In the genomic region with DNA sequence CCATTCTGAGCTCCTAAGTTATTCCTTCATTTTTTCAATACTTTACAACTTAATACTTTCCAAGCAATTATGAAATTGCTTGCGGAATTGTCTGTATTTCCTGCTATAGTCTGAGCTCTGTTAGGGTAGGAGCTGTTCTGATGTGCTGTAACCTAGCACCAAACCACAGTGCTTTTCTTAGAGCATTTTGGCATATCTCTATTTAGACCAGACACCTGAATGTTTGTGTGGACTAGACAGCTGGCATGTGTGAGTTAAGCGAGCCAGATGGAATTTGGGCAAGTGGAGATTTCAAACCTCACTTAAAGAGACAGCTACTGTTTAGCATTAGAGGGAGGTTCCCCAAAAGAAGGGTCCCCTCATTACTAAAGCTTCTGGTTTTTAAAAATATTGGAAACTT, we compare ENCODE assay signal across 28 cellular contexts.
DNase-seq lines count a peak whose midpoint lies in the region; ATAC-seq and TF ChIP-seq lines count a peak whose summit lies in the region.
"Had no signal": no experiment of that assay in that cellular context is flagged by ENCODE, and none has a peak within 500 bp of the region (broad histone marks: within the 10 kb centered on the region; RNA-seq: fewer than 3 reads in every experiment).

No MANE protein-coding gene starts in this region.

- H3K27me3 ChIP-seq in right cardiac atrium (ENCODE audit: control insufficient read depth, insufficient read depth) = no peaks in the 10 kb centered on the region
- H3K27me3 ChIP-seq in CD8-positive, alpha-beta memory T cell (ENCODE audit: insufficient read depth, low read length, poor library complexity, severe bottlenecking) = no peaks in the 10 kb centered on the region
- no peaks in the 10 kb centered on the region for H3K27me3 ChIP-seq in testis
- H3K27me3 ChIP-seq: Peyer's patch, suprapubic skin had no signal

- 42% methylated on average over 2 of the region's 2 CpGs for WGBS in right cardiac atrium
- WGBS in testis, 2 donors = 60 to 73% methylated on average over 2 of the region's 2 CpGs

- CTCF ChIA-PET in CD8-positive, alpha-beta memory T cell (lab: Charles Lee) = no interaction called here

- TF ChIP-seq CTCF in testis (IDR thresholded peaks at IDR 0.05) = no peak

- H3K4me1 ChIP-seq in right cardiac atrium (ENCODE audit: control insufficient read depth, insufficient read depth, low read length) (no peaks in the 10 kb centered on the region), testis (no peaks in the 10 kb centered on the region)
- no peaks in the 10 kb centered on the region for H3K4me1 ChIP-seq in CD8-positive, alpha-beta memory T cell (ENCODE audit: insufficient read depth, low read length)
- H3K4me1 ChIP-seq: A549, lower lobe of right lung, Peyer's patch, suprapubic skin had no signal

- H3K27ac ChIP-seq in right cardiac atrium (ENCODE audit: low read length) = no peak overlapping the region
- no peak overlapping the region for H3K27ac ChIP-seq in CD8-positive, alpha-beta memory T cell (ENCODE audit: low read depth, low read length)
- H3K27ac ChIP-seq in testis = no peak overlapping the region
- H3K27ac ChIP-seq: A549, GM23248, lower lobe of right lung, Peyer's patch, suprapubic skin had no signal

- intact Hi-C loops in Right ventricle myocardium inferior (cut with DNase I) (no loop called here), cardiac septum (cut with DNase I) (no loop called here), right cardiac atrium (cut with DNase I) (no loop called here), testis (cut with DNase I; ENCODE audit: low total_unique reads) (no loop called here)

- no peaks in the 10 kb centered on the region for H3K9me3 ChIP-seq in right cardiac atrium (ENCODE audit: control insufficient read depth, low read length)
- H3K9me3 ChIP-seq in CD8-positive, alpha-beta memory T cell (ENCODE audit: low read length) = no peaks in the 10 kb centered on the region
- no peaks in the 10 kb centered on the region for H3K9me3 ChIP-seq in testis
- H3K9me3 ChIP-seq: A549, lower lobe of right lung, Peyer's patch, suprapubic skin had no signal

- H3K9me3 Mint-ChIP-seq in CD8-positive, alpha-beta memory T cell = no peaks in the 10 kb centered on the region
- H3K9me3 Mint-ChIP-seq: activated CD4-positive, alpha-beta memory T cell treated with anti-CD3 and anti-CD28 coated beads, Interleukin-2, amount 10 ng/mL, durations not matched to agents 7 days and 5 days; activated naive CD4-positive, alpha-beta T cell treated with anti-CD3 and anti-CD28 coated beads for 36 hours; activated T-helper 1 cell treated with anti-CD3 and anti-CD28 coated beads, Interleukin-12 subunit alpha, Interleukin-12 subunit beta, Interleukin-2, Interleukin-4 antibody, amounts not matched to agents 30 ng/mL and 10 ng/mL and 1 ng/mL, durations not matched to agents 14 hours and 24 hours and 36 hours had no signal

- H3K27me3 Mint-ChIP-seq in CD8-positive, alpha-beta memory T cell = peaks cover 2 to 3% of the 10 kb centered on the region in 2 donors
- H3K27me3 Mint-ChIP-seq: activated CD4-positive, alpha-beta memory T cell treated with anti-CD3 and anti-CD28 coated beads, Interleukin-2, amount 10 ng/mL, durations not matched to agents 7 days and 5 days had no signal

- peak; percentile 98 for ATAC-seq in Right ventricle myocardium inferior
- ATAC-seq in right cardiac atrium = peak; percentile 65 to 94
- ATAC-seq in HG02642 (IDR thresholded peaks at IDR 0.05; ENCODE audit: poor library complexity, unreplicated experiment) = no peak
- ATAC-seq in GM18873 (IDR thresholded peaks at IDR 0.05; ENCODE audit: low FRiP score, unreplicated experiment) = no peak
- ATAC-seq: A549, natural killer cell had no signal

- TF ChIP-seq POLR2A in testis (IDR thresholded peaks at IDR 0.05) = no peak

- no peaks in the 10 kb centered on the region for H3K36me3 Mint-ChIP-seq in CD8-positive, alpha-beta memory T cell
- H3K36me3 Mint-ChIP-seq: natural killer cell had no signal

- no peaks in the 10 kb centered on the region for H3K36me3 ChIP-seq in CD8-positive, alpha-beta memory T cell (ENCODE audit: insufficient read depth, low read length)
- H3K36me3 ChIP-seq in testis (ENCODE audit: low read depth, missing control alignments) = no peaks in the 10 kb centered on the region
- H3K36me3 ChIP-seq: lower lobe of right lung, Peyer's patch, suprapubic skin had no signal

- no peak for DNase-seq in Right ventricle myocardium inferior (ENCODE audit: missing footprints)
- no peak for DNase-seq in cardiac septum (ENCODE audit: low spot score)
- peak; percentile 13 for DNase-seq in astrocyte of the hippocampus (ENCODE audit: low read depth, low spot score)
- no peak for DNase-seq in right cardiac atrium
- DNase-seq in CD8-positive, alpha-beta memory T cell = no peak
- no peak for DNase-seq in testis
- DNase-seq: activated CD4-positive, alpha-beta memory T cell treated with anti-CD3 and anti-CD28 coated beads, Interleukin-2, amount 10 ng/mL, durations not matched to agents 7 days and 5 days; activated CD8-positive, alpha-beta memory T cell treated with anti-CD3 and anti-CD28 coated beads, Interleukin-2, amount 50 U/mL, for 4 hours; activated naive CD4-positive, alpha-beta T cell treated with anti-CD3 and anti-CD28 coated beads for 36 hours; Calu3; effector CD8-positive, alpha-beta T cell; GM23248; HFFc6; kidney; lower lobe of right lung; natural killer cell; NCI-H146; NCI-H510A treated with DMSO at 0.1 percent for 48 hours; Peyer's patch; SIG-M5; small intestine; stimulated activated naive CD4-positive, alpha-beta T cell; SW 1271 had no signal

- POLR2A ChIA-PET in CD8-positive, alpha-beta memory T cell (lab: Charles Lee) = no interaction called here

- H3K4me3 Mint-ChIP-seq in CD8-positive, alpha-beta memory T cell = no peak overlapping the region
- H3K4me3 Mint-ChIP-seq: activated CD4-positive, alpha-beta memory T cell treated with anti-CD3 and anti-CD28 coated beads, Interleukin-2, amount 10 ng/mL, durations not matched to agents 7 days and 5 days; activated naive CD4-positive, alpha-beta T cell treated with anti-CD3 and anti-CD28 coated beads for 36 hours; activated T-helper 1 cell treated with anti-CD3 and anti-CD28 coated beads, Interleukin-12 subunit alpha, Interleukin-12 subunit beta, Interleukin-2, Interleukin-4 antibody, amounts not matched to agents 30 ng/mL and 10 ng/mL and 1 ng/mL, durations not matched to agents 14 hours and 24 hours and 36 hours; HFFc6; natural killer cell had no signal

- H3K27ac Mint-ChIP-seq in CD8-positive, alpha-beta memory T cell = no peak overlapping the region
- H3K27ac Mint-ChIP-seq: activated CD4-positive, alpha-beta memory T cell treated with anti-CD3 and anti-CD28 coated beads, Interleukin-2, amount 10 ng/mL, durations not matched to agents 7 days and 5 days; activated naive CD4-positive, alpha-beta T cell treated with anti-CD3 and anti-CD28 coated beads for 36 hours; activated T-helper 1 cell treated with anti-CD3 and anti-CD28 coated beads, Interleukin-12 subunit alpha, Interleukin-12 subunit beta, Interleukin-2, Interleukin-4 antibody, amounts not matched to agents 30 ng/mL and 10 ng/mL and 1 ng/mL, durations not matched to agents 14 hours and 24 hours and 36 hours; HFFc6; natural killer cell had no signal

- H3K4me1 Mint-ChIP-seq in CD8-positive, alpha-beta memory T cell = no peaks in the 10 kb centered on the region
- H3K4me1 Mint-ChIP-seq: activated CD4-positive, alpha-beta memory T cell treated with anti-CD3 and anti-CD28 coated beads, Interleukin-2, amount 10 ng/mL, durations not matched to agents 7 days and 5 days; natural killer cell had no signal

- H3K4me3 ChIP-seq in right cardiac atrium (ENCODE audit: low read length) = no peak overlapping the region
- no peak overlapping the region for H3K4me3 ChIP-seq in CD8-positive, alpha-beta memory T cell (ENCODE audit: low read length)
- no peak overlapping the region for H3K4me3 ChIP-seq in testis
- H3K4me3 ChIP-seq: A549, GM23248, lower lobe of right lung, Peyer's patch, suprapubic skin had no signal

Comparison
In these comparisons a context has a peak if more than half of its experiments do, and no peak if none do; other contexts are left out.
1. ATAC-seq: peak in Right ventricle myocardium inferior (single experiment) and right cardiac atrium (2 of 2); none in HG02642 (single experiment) and GM18873 (single experiment).